Comparison of ENCODE assay signal across 16 cellular contexts in genomic region chr11:17649696-17650600, GRCh38.
DNase-seq lines count a peak whose midpoint lies in the region; ATAC-seq, FAIRE-seq and TF ChIP-seq lines count a peak whose summit lies in the region.
"Had no signal": no experiment of that assay in that cellular context is flagged by ENCODE, and none has a peak within 500 bp of the region (broad histone marks: within the 10 kb centered on the region; RNA-seq: fewer than 3 reads in every experiment).

No MANE protein-coding gene starts in this region.

- H3K4me3 ChIP-seq in A673 (ENCODE audit: low read depth, low read length, poor library complexity, severe bottlenecking) (no peak overlapping the region), SJCRH30 (no peak overlapping the region), right cardiac atrium (ENCODE audit: low read length) (no peak overlapping the region)
- H3K4me3 ChIP-seq: adrenal gland, SK-N-MC, thoracic aorta had no signal

- no peak for TF ChIP-seq POLR2A in GM12892 (IDR thresholded peaks at IDR 0.05; ENCODE audit: low read depth, low read length)

- ATAC-seq in right cardiac atrium: no peak
- ATAC-seq: activated CD8-positive, alpha-beta T cell treated with anti-CD3 and anti-CD28 coated beads, Interleukin-2, amount 10 ng/mL, durations not matched to agents 7 days and 5 days had no signal

- H3K27me3 ChIP-seq in A673 (replicated peaks; ENCODE audit: insufficient read depth, low read depth, low read length, poor library complexity): no peaks in the 10 kb centered on the region
- H3K27me3 ChIP-seq in SJCRH30: no peaks in the 10 kb centered on the region
- no peaks in the 10 kb centered on the region for H3K27me3 ChIP-seq in right cardiac atrium (ENCODE audit: control insufficient read depth, insufficient read depth)

- BruUV-seq in A673 (replicated peaks; lab: Mats Ljungman, UMichigan): no TSS peak

- POLR2A ChIA-PET in A673 (lab: Charles Lee; ENCODE audit: low non-redundant PET): no interaction called here

- WGBS in right cardiac atrium: 25% methylated on average over 12 of the region's 12 CpGs

- CTCF ChIA-PET in A673 (lab: Charles Lee): no interaction called here

- H3K27ac ChIP-seq in A673 (ENCODE audit: low read depth, low read length, poor library complexity, severe bottlenecking): peak overlapping the region; percentile 12
- peak overlapping the region; percentile 99 for H3K27ac ChIP-seq in SJCRH30
- H3K27ac ChIP-seq in right cardiac atrium (ENCODE audit: low read length): no peak overlapping the region
- H3K27ac ChIP-seq: adrenal gland, SK-N-MC, thoracic aorta had no signal

- DNase-seq in A673 (ENCODE audit: low spot score) (peak; percentile 76), H4 (ENCODE audit: low spot score) (peak; percentile 13), SJCRH30 (peak; percentile 99 to 100), iPS-NIHi11 (ENCODE audit: low spot score) (peak; percentile 50), dedifferentiated amniotic fluid mesenchymal stem cell (ENCODE audit: extremely low spot score) (no peak), right cardiac atrium (no peak), pons (ENCODE audit: low spot score) (no peak), GM12892 (ENCODE audit: insufficient read length) (no peak)
- DNase-seq: activated CD8-positive, alpha-beta T cell treated with anti-CD3 and anti-CD28 coated beads, Interleukin-2, amount 10 ng/mL, durations not matched to agents 7 days and 5 days; NCI-H1105; NCI-H2171 treated with DMSO at 0.1 percent for 48 hours had no signal

- H3K9me3 ChIP-seq in A673 (ENCODE audit: low read depth, low read length, poor library complexity, severe bottlenecking) (peaks cover 1% of the 10 kb centered on the region), SJCRH30 (replicated peaks) (peaks cover 5% of the 10 kb centered on the region; the same call in 1 of the 2 replicates), right cardiac atrium (ENCODE audit: control insufficient read depth, low read length) (no peaks in the 10 kb centered on the region)
- H3K9me3 ChIP-seq: adrenal gland, thoracic aorta had no signal

- no peak for FAIRE-seq in GM12892 (lab: Jason Lieb, UNC)
- FAIRE-seq: keratinocyte, TTC549 had no signal

- no peaks in the 10 kb centered on the region for H3K36me3 ChIP-seq in A673 (ENCODE audit: insufficient read depth, low read length, poor library complexity, severe bottlenecking)
- no peaks in the 10 kb centered on the region for H3K36me3 ChIP-seq in SJCRH30
- H3K36me3 ChIP-seq: adrenal gland, thoracic aorta had no signal

- TF ChIP-seq CTCF in A673 (conservative IDR thresholded peaks at IDR 0.05; ENCODE audit: low read depth, low read length): no peak

- intact Hi-C loops in A673 (cut with micrococcal nuclease; ENCODE audit: unreplicated experiment) (no loop called here), right cardiac atrium (cut with DNase I) (no loop called here)

- H3K4me1 ChIP-seq in A673 (ENCODE audit: insufficient read depth, low read length, poor library complexity, severe bottlenecking): peaks cover 25% of the 10 kb centered on the region
- H3K4me1 ChIP-seq in SJCRH30: peaks cover 71% of the 10 kb centered on the region
- H3K4me1 ChIP-seq in right cardiac atrium (ENCODE audit: control insufficient read depth, insufficient read depth, low read length): no peaks in the 10 kb centered on the region
- H3K4me1 ChIP-seq: adrenal gland had no signal

Comparison
In these comparisons a context has a peak if more than half of its experiments do, and no peak if none do; other contexts are left out.
1. DNase-seq: peak in A673 (single experiment), H4 (single experiment), SJCRH30 (2 of 2) and iPS-NIHi11 (single experiment); none in dedifferentiated amniotic fluid mesenchymal stem cell (single experiment), right cardiac atrium (0 of 3), pons (single experiment) and GM12892 (single experiment).